In the genomic region with DNA sequence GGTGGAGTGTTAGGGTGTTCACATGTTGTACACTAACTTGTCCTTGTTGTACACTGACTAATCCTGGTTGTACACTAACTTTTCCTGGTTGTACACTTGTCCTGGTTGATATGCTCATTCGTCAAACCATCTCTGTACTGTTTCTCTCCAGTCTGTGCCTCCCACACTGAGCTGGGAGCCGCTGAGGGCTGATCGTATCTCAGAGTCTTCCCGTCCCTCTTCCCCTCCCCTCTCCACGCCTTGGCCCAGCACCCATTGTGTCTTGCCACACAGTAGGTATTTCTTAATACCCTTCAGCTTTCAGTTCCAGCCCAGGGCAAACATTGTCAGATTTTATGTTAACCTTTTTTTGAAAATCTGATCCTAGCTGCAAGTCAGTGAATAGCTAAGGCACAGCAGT, we compare ENCODE assay signal across 17 cellular contexts. TPM values are rescaled to one million over a fixed set of nuclear protein-coding genes. Genes with fewer than 3 reads are reported as not detected.
DNase-seq lines count a peak whose midpoint lies in the region; ATAC-seq, FAIRE-seq and TF ChIP-seq lines count a peak whose summit lies in the region.
"Had no signal": no experiment of that assay in that cellular context is flagged by ENCODE, and none has a peak within 500 bp of the region (broad histone marks: within the 10 kb centered on the region; RNA-seq: fewer than 3 reads in every experiment).

No MANE protein-coding gene starts in this region.

- H3K4me3 Mint-ChIP-seq in neural progenitor cell, result no peak overlapping the region
- H3K4me3 Mint-ChIP-seq: CD8-positive, alpha-beta memory T cell had no signal

- H3K4me1 Mint-ChIP-seq in neural progenitor cell, result peaks cover 8% of the 10 kb centered on the region
- H3K4me1 Mint-ChIP-seq: CD8-positive, alpha-beta memory T cell had no signal

- H3K79me2 ChIP-seq in DND-41 (ENCODE audit: insufficient read depth, low read length) (no peaks in the 10 kb centered on the region), K562 (ENCODE audit: control insufficient read depth, insufficient read depth, low read length) (no peaks in the 10 kb centered on the region), neural progenitor cell (ENCODE audit: low read depth) (no peaks in the 10 kb centered on the region)

- intact Hi-C loops in K562 (cut with micrococcal nuclease), result no loop called here
- intact Hi-C loops in upper lobe of right lung (cut with DNase I), result no loop called here

- no TSS peak for BruUV-seq in K562 (replicated peaks; lab: Mats Ljungman, UMichigan)

- no peak for TF ChIP-seq POLR2A in K562 (conservative IDR thresholded peaks at IDR 0.05)

- H3K9me3 Mint-ChIP-seq in neural progenitor cell, result no peaks in the 10 kb centered on the region
- H3K9me3 Mint-ChIP-seq: CD8-positive, alpha-beta memory T cell had no signal

- no peak for TF ChIP-seq RAD21 in K562 (CRISPR knock-in tag; conservative IDR thresholded peaks at IDR 0.05 in 1 of 2, IDR thresholded peaks at IDR 0.05 in 1 of 2)

- POLR2A ChIA-PET in K562 (lab: Yijun Ruan, JAX), result interaction anchor here (0.6 kb wide), 1 partner anchor 114 kb away, joined by 3 read pairs; no protein-coding TSS in a partner anchor

- no peaks in the 10 kb centered on the region for H3K27me3 ChIP-seq in DND-41 (ENCODE audit: insufficient read depth, low read length, poor library complexity)
- H3K27me3 ChIP-seq in K562 (ENCODE audit: control insufficient read depth in 2 of 2, insufficient read depth in 2 of 2, low read length in 2 of 2), result peaks cover 2 to 33% of the 10 kb centered on the region in 2 experiments; a peak in 3 of 5 replicates
- no peaks in the 10 kb centered on the region for H3K27me3 ChIP-seq in neural progenitor cell
- no peaks in the 10 kb centered on the region for H3K27me3 ChIP-seq in upper lobe of right lung

- CTCF ChIA-PET in K562 (lab: Yijun Ruan, JAX; ENCODE audit: low intra/inter-chr PET ratio), result no interaction called here

- H3K27ac Mint-ChIP-seq in neural progenitor cell, result no peak overlapping the region
- H3K27ac Mint-ChIP-seq: CD8-positive, alpha-beta memory T cell had no signal

- no peak for DNase-seq in DND-41
- no peak for DNase-seq in K562 (ENCODE audit: extremely low read depth in 1 of 4, low spot score in 3 of 4)
- DNase-seq in neural progenitor cell (ENCODE audit: low spot score), result no peak
- DNase-seq in upper lobe of right lung, result no peak
- no peak for DNase-seq in SKM-1 (lab: John Stamatoyannopoulos, UW; ENCODE audit: unreplicated experiment)
- no peak for DNase-seq in DMS153 (lab: John Stamatoyannopoulos, UW)
- DNase-seq: Calu3; CD8-positive, alpha-beta memory T cell; KBM-7; NCI-H1048; NCI-H1417 treated with DMSO at 0.1 percent for 48 hours; NCI-H187; NCI-H446 had no signal

- no peak overlapping the region for H3K9ac ChIP-seq in DND-41 (ENCODE audit: low read depth, low read length)
- no peak overlapping the region for H3K9ac ChIP-seq in K562 (ENCODE audit: insufficient read depth in 1 of 2, low read depth in 2 of 2, low read length in 2 of 2)
- no peak overlapping the region for H3K9ac ChIP-seq in neural progenitor cell

- no peak for FAIRE-seq in K562 (lab: Jason Lieb, UNC)
- FAIRE-seq: GM19239, H54 had no signal

- no peaks in the 10 kb centered on the region for H3F3A ChIP-seq in neural progenitor cell (ENCODE audit: low read depth)

- in situ Hi-C loops in K562 (cut with MboI), result no loop called here

- ATAC-seq in DND-41 (ENCODE audit: insufficient read depth, low read depth), result 0 out of 3 replicates have a peak, but pooled peaks have one; percentile 11
- ATAC-seq in K562, result no peak
- peak; percentile 59 for ATAC-seq in upper lobe of right lung
- ATAC-seq in GM21717 (IDR thresholded peaks at IDR 0.05; ENCODE audit: unreplicated experiment), result no peak
- ATAC-seq: SK-N-SH treated with all-trans-retinoic acid at 6 μM for 48 hours had no signal

- no peak overlapping the region for H3K4me2 ChIP-seq in DND-41 (ENCODE audit: insufficient read depth, low read length)
- H3K4me2 ChIP-seq in K562 (ENCODE audit: insufficient read depth, low read length), result no peak overlapping the region
- no peak overlapping the region for H3K4me2 ChIP-seq in neural progenitor cell

- H3K9me3 ChIP-seq in DND-41 (ENCODE audit: insufficient read depth, low read length, severe bottlenecking) (no peaks in the 10 kb centered on the region), K562 (replicated peaks; ENCODE audit: control insufficient read depth, insufficient read depth, low read depth, low read length) (no peaks in the 10 kb centered on the region), neural progenitor cell (ENCODE audit: low read depth) (no peaks in the 10 kb centered on the region), upper lobe of right lung (no peaks in the 10 kb centered on the region)

- peaks cover 2% of the 10 kb centered on the region for H3K27me3 Mint-ChIP-seq in neural progenitor cell (ENCODE audit: insufficient read depth, low read depth)

- H3K36me3 ChIP-seq in DND-41 (ENCODE audit: insufficient read depth, low read length) (no peaks in the 10 kb centered on the region), K562 (ENCODE audit: control insufficient read depth, insufficient read depth, low read length) (no peaks in the 10 kb centered on the region), neural progenitor cell (no peaks in the 10 kb centered on the region), upper lobe of right lung (no peaks in the 10 kb centered on the region)

- H3K4me3 ChIP-seq in DND-41 (ENCODE audit: low read depth in 1 of 2, low read length in 2 of 2), result no peak overlapping the region
- H3K4me3 ChIP-seq in K562, result no peak overlapping the region
- H3K4me3 ChIP-seq in neural progenitor cell, result no peak overlapping the region
- no peak overlapping the region for H3K4me3 ChIP-seq in upper lobe of right lung

- H4K20me1 ChIP-seq in DND-41 (ENCODE audit: insufficient read depth, low read length), result no peaks in the 10 kb centered on the region
- no peaks in the 10 kb centered on the region for H4K20me1 ChIP-seq in K562 (replicated peaks; ENCODE audit: control insufficient read depth, insufficient read depth, low read length)
- no peaks in the 10 kb centered on the region for H4K20me1 ChIP-seq in neural progenitor cell (ENCODE audit: low read depth)

- H3K4me1 ChIP-seq in DND-41 (ENCODE audit: insufficient read depth, low read length) (peaks cover 17% of the 10 kb centered on the region; the same call in 1 of the 2 replicates), K562 (replicated peaks in 1 of 2; ENCODE audit: control insufficient read depth in 2 of 2, insufficient read depth in 2 of 2, low read length in 2 of 2) (no peaks in the 10 kb centered on the region), neural progenitor cell (peaks cover 6% of the 10 kb centered on the region), upper lobe of right lung (peaks cover 7% of the 10 kb centered on the region)

- H3K36me3 Mint-ChIP-seq in neural progenitor cell, result no peaks in the 10 kb centered on the region
- H3K36me3 Mint-ChIP-seq: CD8-positive, alpha-beta memory T cell had no signal

- no peak overlapping the region for H2AFZ ChIP-seq in DND-41 (ENCODE audit: low read depth, low read length)
- no peak overlapping the region for H2AFZ ChIP-seq in K562 (ENCODE audit: low read depth, low read length)
- H2AFZ ChIP-seq in neural progenitor cell (replicated peaks), result peak overlapping the region; percentile 30

- TF ChIP-seq EP300 in K562 (IDR thresholded peaks at IDR 0.05; ENCODE audit: low read length), result no peak

- WGBS in K562 (ENCODE audit: insufficient coverage, low coverage, missing lambda C conversion rate), result 0% methylated on average over 3 of the region's 5 CpGs

- H3K27ac ChIP-seq in DND-41 (ENCODE audit: low read length) (peak overlapping the region; percentile 8; the same call in 1 of the 2 replicates), K562 (ENCODE audit: extremely low read depth, low read depth, low read length) (no peak overlapping the region), neural progenitor cell (no peak overlapping the region), upper lobe of right lung (no peak overlapping the region)

- TF ChIP-seq CTCF in DND-41 (IDR thresholded peaks at IDR 0.05; ENCODE audit: borderline replicate concordance, extremely low read depth, low read length, poor library complexity, severe bottlenecking) (no peak), K562 (IDR thresholded peaks at IDR 0.05 in 2 of 3, conservative IDR thresholded peaks at IDR 0.05 in 1 of 3; ENCODE audit: insufficient read depth in 2 of 3, low read depth in 1 of 3, low read length in 3 of 3) (no peak), neural progenitor cell (IDR thresholded peaks at IDR 0.05) (no peak), upper lobe of right lung (IDR thresholded peaks at IDR 0.05) (no peak)

- H3K9me1 ChIP-seq in K562 (ENCODE audit: control insufficient read depth, insufficient read depth, low read length), result no peaks in the 10 kb centered on the region

TF ChIP-seq in K562, 482 proteins besides CTCF, POLR2A, EP300 and RAD21 (continues in another document):
- TF ChIP-seq MEIS2 (IDR thresholded peaks at IDR 0.05; ENCODE audit: partially characterized antibody), result no peak

RNA-seq across cellular contexts. Expression of gene CHST15, which starts 32.7 kb away (rescaled TPM):
- 0.11 and 0.35 TPM in 2 replicates for total RNA-seq in K562 (2011; cell fraction: chromatin; rRNA removed; ENCODE audit: low replicate concordance)
- 1.1 TPM in 1 of 2 replicates, not detected in the other for total RNA-seq in K562 (2011; cell fraction: nucleolus; rRNA removed)
- 0.15 TPM in 1 of 2 replicates, not detected in the other for total RNA-seq in K562 (2011; cell fraction: nucleoplasm; rRNA removed)
- total RNA-seq in K562 (2014; rRNA removed) (0.04 and 0.09 TPM in 2 replicates), K562 (2014; rRNA removed; fragmentation: Illumina TruSeq; extraction: Trizol) (0.15 TPM in 1 of 2 replicates, not detected in the other), K562 (2015; rRNA removed; fragmentation: Illumina TruSeq; extraction: Trizol) (0.04 TPM in 2 replicates), K562 (2021) (0.13 and 0.16 TPM in 2 replicates), neural progenitor cell (ENCODE audit: low replicate concordance) (0.54 and 0.59 TPM in 2 replicates), upper lobe of right lung (49.2 TPM)
- polyA plus RNA-seq in K562 (2011; rRNA removed) (0.07 TPM in 1 of 2 replicates, not detected in the other), K562 (2014; fragmentation: Illumina TruSeq; extraction: Trizol) (0.09 and 0.11 TPM in 2 replicates), K562 (2014; fragmentation: Nextera tagmentation; extraction: Ambion mirVana) (under 1 TPM; 0.07 to 0.08 TPM), K562 (2014; rRNA removed) (0.04 and 0.23 TPM in 2 replicates)
- 0.03 and 0.12 TPM in 2 replicates for polyA plus RNA-seq in K562 (2011; cell fraction: cytosol; rRNA removed)
- polyA plus RNA-seq in K562 (2011; cell fraction: nucleus; rRNA removed), result 0.04 and 0.18 TPM in 2 replicates
- 0.19 and 0.25 TPM in 2 replicates for polyA plus RNA-seq in K562 (2012)
- polyA minus RNA-seq in K562 (2011; rRNA and poly(A)+ RNA removed), result 0.04 TPM in 1 of 2 replicates, not detected in the other
- 0.27 TPM in 1 of 2 replicates, not detected in the other for polyA minus RNA-seq in K562 (2011; cell fraction: cytosol; rRNA and poly(A)+ RNA removed)
- 0.13 TPM in 1 of 2 replicates, not detected in the other for polyA minus RNA-seq in K562 (2011; cell fraction: nucleus; rRNA and poly(A)+ RNA removed)
- polyA plus RNA-seq: CD8-positive, alpha-beta memory T cell had no signal

Comparison
In these comparisons a context has a peak if more than half of its experiments do, and no peak if none do; other contexts are left out.
1. ATAC-seq: peak in DND-41 (single experiment) and upper lobe of right lung (single experiment); none in K562 (single experiment) and GM21717 (single experiment).
2. RNA of gene CHST15, which starts 32.7 kb away (total RNA-seq): 49.2 TPM in upper lobe of right lung (single experiment); 0.54 to 0.59 TPM in neural progenitor cell and 0.04 to 1.1 TPM in K562; every median in the first group is over 10 times any median in the second.